In genomic region chr5:33999986-34000385, GRCh38 we compare ENCODE assay signal across 32 cellular contexts. TPM values are rescaled to one million over a fixed set of nuclear protein-coding genes. Genes with fewer than 3 reads are reported as not detected.
"Had no signal": no experiment of that assay in that cellular context is flagged by ENCODE, and none has a peak within 500 bp of the region (broad histone marks: within the 10 kb centered on the region; RNA-seq: fewer than 3 reads in every experiment).

No MANE protein-coding gene starts in this region.

- H3K4me3 ChIP-seq: adrenal gland, ascending aorta, cardiac muscle cell, colonic mucosa, sigmoid colon, stomach, tibial nerve had no signal

- FAIRE-seq: frontal cortex, small intestine had no signal

- H3K4me1 ChIP-seq: ascending aorta, colonic mucosa had no signal

- H3K36me3 Mint-ChIP-seq: activated naive CD4-positive, alpha-beta T cell treated with anti-CD3 and anti-CD28 coated beads, Interleukin-2, amount 50 U/mL, for 72 hours had no signal

- DNase-seq: activated CD4-positive, alpha-beta T cell treated with anti-CD3 and anti-CD28 coated beads for 36 hours; activated CD4-positive, CD25-positive, alpha-beta regulatory T cell; activated CD8-positive, alpha-beta memory T cell treated with anti-CD3 and anti-CD28 coated beads, Interleukin-2, amount 10 ng/mL, durations not matched to agents 7 days and 5 days; activated CD8-positive, alpha-beta T cell treated with anti-CD3 and anti-CD28 coated beads, Interleukin-2, amount 10 ng/mL, durations not matched to agents 7 days and 5 days; activated naive CD4-positive, alpha-beta T cell; activated T-cell treated with anti-CD3 and anti-CD28 coated beads, Interleukin-2, amount 50 U/mL, for 72 hours; adrenal gland; cerebellar nuclear complex; colonic mucosa; effector memory CD4-positive, alpha-beta T cell; islet precursor cell; left ventricle myocardium superior; retina; sigmoid colon; small intestine; stimulated activated CD4-positive, alpha-beta T cell treated with anti-CD3 and anti-CD28 coated beads, Interleukin-1b, Interleukin-23, amount 100 ng/mL, for 48 hours; stimulated activated CD4-positive, alpha-beta T cell treated with anti-CD3 and anti-CD28 coated beads, Interleukin-4, amount 100 ng/mL, for 4 hours; stimulated activated naive B cell treated with anti-CD40 and anti-IgM and Interleukin-4, amounts not matched to agents 10 μg/mL and 1 μg/mL and 100 μg/mL, for 72 hours; stomach; T-helper 1 cell had no signal

- H3K9me3 ChIP-seq: adrenal gland, ascending aorta, colonic mucosa, sigmoid colon, stomach, tibial nerve had no signal

- H3K36me3 ChIP-seq: colonic mucosa had no signal

- H3K27ac ChIP-seq: adrenal gland, ascending aorta, cardiac muscle cell, colonic mucosa, tibial nerve had no signal

- H3K27ac Mint-ChIP-seq: activated CD4-positive, alpha-beta T cell treated with anti-CD3 and anti-CD28 coated beads for 36 hours; activated CD8-positive, alpha-beta memory T cell treated with anti-CD3 and anti-CD28 coated beads, Interleukin-2, amount 10 ng/mL, durations not matched to agents 7 days and 5 days; activated CD8-positive, alpha-beta T cell treated with anti-CD3 and anti-CD28 coated beads, Interleukin-2, amount 10 ng/mL, durations not matched to agents 7 days and 5 days; activated naive CD4-positive, alpha-beta T cell treated with anti-CD3 and anti-CD28 coated beads, Interleukin-2, amount 50 U/mL, for 72 hours; activated T-cell treated with anti-CD3 and anti-CD28 coated beads, Interleukin-2, amount 50 U/mL, for 72 hours; brain; stimulated activated naive B cell treated with anti-CD40 and anti-IgM and Interleukin-4, amounts not matched to agents 10 μg/mL and 1 μg/mL and 100 μg/mL, for 72 hours; T-helper 2 cell treated with Interferon-gamma antibody and Interleukin-4, amounts not matched to agents 5 μg/mL and 100 μg/mL, for 36 hours had no signal

- ATAC-seq: activated CD4-positive, alpha-beta T cell treated with anti-CD3 and anti-CD28 coated beads for 36 hours; activated CD8-positive, alpha-beta memory T cell treated with anti-CD3 and anti-CD28 coated beads, Interleukin-2, amount 10 ng/mL, durations not matched to agents 7 days and 5 days; activated CD8-positive, alpha-beta T cell treated with anti-CD3 and anti-CD28 coated beads, Interleukin-2, amount 10 ng/mL, durations not matched to agents 7 days and 5 days; activated naive CD4-positive, alpha-beta T cell treated with anti-CD3 and anti-CD28 coated beads, Interleukin-2, amount 50 U/mL, for 72 hours; activated T-cell treated with anti-CD3 and anti-CD28 coated beads, Interleukin-2, amount 50 U/mL, for 72 hours; left ventricle myocardium superior; stimulated activated naive B cell treated with anti-CD40 and anti-IgM and Interleukin-4, amounts not matched to agents 10 μg/mL and 1 μg/mL and 100 μg/mL, for 72 hours had no signal

- H3K27me3 Mint-ChIP-seq: activated CD4-positive, alpha-beta T cell treated with anti-CD3 and anti-CD28 coated beads for 36 hours; activated CD8-positive, alpha-beta memory T cell treated with anti-CD3 and anti-CD28 coated beads, Interleukin-2, amount 10 ng/mL, durations not matched to agents 7 days and 5 days; brain; stimulated activated naive B cell treated with anti-CD40 and anti-IgM and Interleukin-4, amounts not matched to agents 10 μg/mL and 1 μg/mL and 100 μg/mL, for 72 hours had no signal

- H3K27me3 ChIP-seq: adrenal gland, ascending aorta, cardiac muscle cell, colonic mucosa, sigmoid colon, stomach, tibial nerve had no signal

- H3K4me3 Mint-ChIP-seq: activated CD4-positive, alpha-beta T cell treated with anti-CD3 and anti-CD28 coated beads for 36 hours; activated CD8-positive, alpha-beta memory T cell treated with anti-CD3 and anti-CD28 coated beads, Interleukin-2, amount 10 ng/mL, durations not matched to agents 7 days and 5 days; activated CD8-positive, alpha-beta T cell treated with anti-CD3 and anti-CD28 coated beads, Interleukin-2, amount 10 ng/mL, durations not matched to agents 7 days and 5 days; activated T-cell treated with anti-CD3 and anti-CD28 coated beads, Interleukin-2, amount 50 U/mL, for 72 hours; brain; nephron; stimulated activated naive B cell treated with anti-CD40 and anti-IgM and Interleukin-4, amounts not matched to agents 10 μg/mL and 1 μg/mL and 100 μg/mL, for 72 hours; T-helper 2 cell treated with Interferon-gamma antibody and Interleukin-4, amounts not matched to agents 5 μg/mL and 100 μg/mL, for 36 hours had no signal

- H3K9me3 Mint-ChIP-seq: activated naive CD4-positive, alpha-beta T cell treated with anti-CD3 and anti-CD28 coated beads, Interleukin-2, amount 50 U/mL, for 72 hours; activated T-cell treated with anti-CD3 and anti-CD28 coated beads, Interleukin-2, amount 50 U/mL, for 72 hours; brain; nephron; stimulated activated naive B cell treated with anti-CD40 and anti-IgM and Interleukin-4, amounts not matched to agents 10 μg/mL and 1 μg/mL and 100 μg/mL, for 72 hours; T-helper 2 cell treated with Interferon-gamma antibody and Interleukin-4, amounts not matched to agents 5 μg/mL and 100 μg/mL, for 36 hours had no signal

RNA-seq across cellular contexts. Expression of gene SLC45A2, which starts 15.5 kb away (rescaled TPM):
- total RNA-seq: activated CD4-positive, alpha-beta T cell treated with anti-CD3 and anti-CD28 coated beads for 36 hours; activated T-cell treated with anti-CD3 and anti-CD28 coated beads, Interleukin-2, amount 50 U/mL, for 72 hours; adrenal gland; ascending aorta; cardiac muscle cell; epithelial cell of proximal tubule; left ventricle myocardium superior; osteocyte; posterior vena cava; stomach; tibial nerve; ureter had no signal
- polyA plus RNA-seq: small intestine had no signal
